8 cellular contexts compared by ENCODE assay signal in the genomic region with DNA sequence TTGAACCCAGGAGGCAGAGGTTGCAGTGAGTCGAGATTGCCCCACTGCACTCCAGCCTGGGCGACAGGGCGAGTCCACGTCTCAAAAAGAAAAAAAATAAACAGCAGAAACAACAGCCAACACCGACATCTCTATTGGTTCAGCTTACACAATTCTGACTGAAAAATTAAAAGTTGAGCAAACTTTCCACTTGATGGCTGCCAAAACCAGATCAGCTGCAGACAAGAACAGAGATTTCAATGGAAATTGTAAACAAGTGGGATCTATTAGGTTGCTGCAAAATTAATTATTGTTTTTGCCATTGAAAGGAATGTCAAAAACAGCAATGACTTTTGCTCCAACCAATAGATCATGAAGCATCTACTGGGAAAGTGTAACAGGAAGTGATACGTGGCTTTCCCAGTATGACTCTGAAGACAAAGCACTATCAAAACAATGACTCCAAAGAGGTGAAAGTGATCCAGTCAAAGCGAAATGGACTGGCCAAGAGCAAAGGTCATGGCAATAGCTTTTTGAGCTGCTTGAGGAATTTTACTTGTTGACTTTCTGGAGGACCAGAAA. TPM values are rescaled to one million over a fixed set of nuclear protein-coding genes. Genes with fewer than 3 reads are reported as not detected.
DNase-seq lines count a peak whose midpoint lies in the region; ATAC-seq and TF ChIP-seq lines count a peak whose summit lies in the region.
"Had no signal": no experiment of that assay in that cellular context is flagged by ENCODE, and none has a peak within 500 bp of the region (broad histone marks: within the 10 kb centered on the region; RNA-seq: fewer than 3 reads in every experiment).

No MANE protein-coding gene starts in this region.

- H3K36me3 ChIP-seq in subcutaneous abdominal adipose tissue (ENCODE audit: control insufficient read depth in 5 of 5, insufficient read depth in 5 of 5, low read length in 5 of 5), result peaks cover 0 to 9% (median 3%) of the 10 kb centered on the region in 5 donors
- H3K36me3 ChIP-seq: ovary had no signal

- peaks cover 10% of the 10 kb centered on the region for H3K36me3 Mint-ChIP-seq in activated naive CD4-positive, alpha-beta T cell treated with anti-CD3 and anti-CD28 coated beads for 36 hours (ENCODE audit: low read depth)

- no peak for TF ChIP-seq CTCF in epithelial cell of proximal tubule (conservative IDR thresholded peaks at IDR 0.05; ENCODE audit: low read depth, low read length)

- H3K27me3 Mint-ChIP-seq in activated naive CD4-positive, alpha-beta T cell treated with anti-CD3 and anti-CD28 coated beads for 36 hours (ENCODE audit: low read depth), result no peaks in the 10 kb centered on the region

- ATAC-seq in GM18867 (IDR thresholded peaks at IDR 0.05; ENCODE audit: unreplicated experiment), result no peak

- peaks cover 0 to 3% (median 0%) of the 10 kb centered on the region in 5 donors for H3K4me1 ChIP-seq in subcutaneous abdominal adipose tissue (ENCODE audit: control insufficient read depth in 5 of 5, insufficient read depth in 5 of 5, low read length in 5 of 5)

- no peaks in the 10 kb centered on the region for H3K9me3 ChIP-seq in subcutaneous abdominal adipose tissue (ENCODE audit: control insufficient read depth in 5 of 5, low read length in 5 of 5)
- H3K9me3 ChIP-seq: ovary had no signal

- peaks cover 18% of the 10 kb centered on the region for H3K4me1 Mint-ChIP-seq in activated naive CD4-positive, alpha-beta T cell treated with anti-CD3 and anti-CD28 coated beads for 36 hours (ENCODE audit: low read depth)

- peak overlapping the region; percentile 30 for H3K27ac Mint-ChIP-seq in activated naive CD4-positive, alpha-beta T cell treated with anti-CD3 and anti-CD28 coated beads for 36 hours

- CTCF ChIA-PET in activated naive CD4-positive, alpha-beta T cell treated with anti-CD3 and anti-CD28 coated beads for 36 hours (lab: Charles Lee), result no interaction called here

- no peak overlapping the region for H3K9ac ChIP-seq in subcutaneous abdominal adipose tissue (ENCODE audit: low read length in 5 of 5)

- H3K4me3 Mint-ChIP-seq in activated naive CD4-positive, alpha-beta T cell treated with anti-CD3 and anti-CD28 coated beads for 36 hours, result no peak overlapping the region

- H3K27ac ChIP-seq in subcutaneous abdominal adipose tissue (ENCODE audit: low read depth, low read length), result peak overlapping the region; percentile 45

- H3K4me3 ChIP-seq in epithelial cell of proximal tubule (ENCODE audit: low read depth, low read length), result no peak overlapping the region
- H3K4me3 ChIP-seq in subcutaneous abdominal adipose tissue (ENCODE audit: low read depth in 1 of 5, low read length in 5 of 5), result no peak overlapping the region
- H3K4me3 ChIP-seq: ovary had no signal

- intact Hi-C loops in activated naive CD4-positive, alpha-beta T cell treated with anti-CD3 and anti-CD28 coated beads for 36 hours (cut with micrococcal nuclease), result loop anchor here (1.0 to 2.0 kb wide), 2 partner anchors 26 to 35 kb away; a partner anchor contains a TSS

- no peaks in the 10 kb centered on the region for H3K27me3 ChIP-seq in subcutaneous abdominal adipose tissue (ENCODE audit: control insufficient read depth in 5 of 5, insufficient read depth in 4 of 5, low read length in 5 of 5)
- H3K27me3 ChIP-seq: ovary had no signal

- DNase-seq in activated naive CD4-positive, alpha-beta T cell treated with anti-CD3 and anti-CD28 coated beads for 36 hours, result peak; percentile 38
- no peak for DNase-seq in activated naive CD4-positive, alpha-beta T cell (lab: John Stamatoyannopoulos, UW)
- DNase-seq in epithelial cell of proximal tubule (ENCODE audit: low read depth), result peak; percentile 9
- DNase-seq in NCI-H2171 treated with DMSO at 0.1 percent for 48 hours (lab: John Stamatoyannopoulos, UW), result no peak
- DNase-seq: NCI-H187, ovary had no signal

- no peaks in the 10 kb centered on the region for H3K9me3 Mint-ChIP-seq in activated naive CD4-positive, alpha-beta T cell treated with anti-CD3 and anti-CD28 coated beads for 36 hours

RNA-seq across cellular contexts. Expression of a gene that starts 26.3 kb away (rescaled TPM):
- total RNA-seq in activated naive CD4-positive, alpha-beta T cell treated with anti-CD3 and anti-CD28 coated beads for 36 hours, result 10 to 100 TPM; 21.5 to 22.2 TPM
- 4.6 and 4.8 TPM in 2 replicates for total RNA-seq in epithelial cell of proximal tubule

RNA-seq across cellular contexts. Expression of a gene that starts 35.0 kb away (rescaled TPM):
- 1,000 to 10,000 TPM; 3,049 to 3,109 TPM for total RNA-seq in activated naive CD4-positive, alpha-beta T cell treated with anti-CD3 and anti-CD28 coated beads for 36 hours
- total RNA-seq in epithelial cell of proximal tubule, result 4,262 and 7,744 TPM in 2 replicates

RNA-seq across cellular contexts. Expression of a gene that starts 45.1 kb away (rescaled TPM):
- 10 to 100 TPM; 20.8 to 22.0 TPM for total RNA-seq in activated naive CD4-positive, alpha-beta T cell treated with anti-CD3 and anti-CD28 coated beads for 36 hours
- 7.5 and 15.6 TPM in 2 replicates for total RNA-seq in epithelial cell of proximal tubule

RNA-seq across cellular contexts. Expression of a gene that starts 45.2 kb away (rescaled TPM):
- total RNA-seq in activated naive CD4-positive, alpha-beta T cell treated with anti-CD3 and anti-CD28 coated beads for 36 hours, result 100 to 1,000 TPM; 105 to 107 TPM
- 57.0 and 110 TPM in 2 replicates for total RNA-seq in epithelial cell of proximal tubule

Comparison
In these comparisons a context has a peak if more than half of its experiments do, and no peak if none do; other contexts are left out.
1. DNase-seq: peak in activated naive CD4-positive, alpha-beta T cell treated with anti-CD3 and anti-CD28 coated beads for 36 hours (single experiment) and epithelial cell of proximal tubule (single experiment); none in activated naive CD4-positive, alpha-beta T cell (0 of 4) and NCI-H2171 treated with DMSO at 0.1 percent for 48 hours (single experiment).